9 cellular contexts compared by ENCODE assay signal in genomic region chr3:112734718-112735350, GRCh38.
DNase-seq lines count a peak whose midpoint lies in the region; ATAC-seq and TF ChIP-seq lines count a peak whose summit lies in the region.
"Had no signal": no experiment of that assay in that cellular context is flagged by ENCODE, and none has a peak within 500 bp of the region (broad histone marks: within the 10 kb centered on the region; RNA-seq: fewer than 3 reads in every experiment).

No MANE protein-coding gene starts in this region.

- no peaks in the 10 kb centered on the region for H3K9me3 ChIP-seq in SU-DHL-6 (ENCODE audit: insufficient read depth, low read length)

- H3K4me1 Mint-ChIP-seq in activated naive CD8-positive, alpha-beta T cell treated with anti-CD3 and anti-CD28 coated beads for 36 hours: peaks cover 27% of the 10 kb centered on the region

- no peaks in the 10 kb centered on the region for H3K27me3 ChIP-seq in SU-DHL-6 (ENCODE audit: low read length)

- no peaks in the 10 kb centered on the region for H3K36me3 Mint-ChIP-seq in activated naive CD8-positive, alpha-beta T cell treated with anti-CD3 and anti-CD28 coated beads for 36 hours

- in situ Hi-C loops in GM13977 (cut with MboI; ENCODE audit: low pct_unique_long_range_greater_than_20kb, low sequenced_read_pairs, unreplicated experiment): loop anchor here (10.0 kb wide), 2 partner anchors 90 to 240 kb away; partner anchors contain the start of genes CCDC80 and CD200R1

- no peak overlapping the region for H3K4me3 Mint-ChIP-seq in activated naive CD8-positive, alpha-beta T cell treated with anti-CD3 and anti-CD28 coated beads for 36 hours

- H4K20me1 ChIP-seq in SU-DHL-6 (ENCODE audit: low read depth, low read length): no peaks in the 10 kb centered on the region

- no peak overlapping the region for H3K4me3 ChIP-seq in SU-DHL-6 (ENCODE audit: insufficient read depth, low read length, poor library complexity, severe bottlenecking)
- H3K4me3 ChIP-seq: skin epidermis had no signal

- H3K79me2 ChIP-seq in SU-DHL-6 (ENCODE audit: insufficient read depth, low read length): no peaks in the 10 kb centered on the region

- no peak overlapping the region for H3K27ac ChIP-seq in SU-DHL-6 (ENCODE audit: low read depth, low read length)
- H3K27ac ChIP-seq: skin epidermis had no signal

- peak overlapping the region; percentile 39 for H2AFZ ChIP-seq in SU-DHL-6 (ENCODE audit: low read depth, low read length, severe bottlenecking)

- H3K9me2 ChIP-seq in SU-DHL-6 (replicated peaks; ENCODE audit: insufficient read depth, low read length): no peaks in the 10 kb centered on the region

- H3K27me3 Mint-ChIP-seq in activated naive CD8-positive, alpha-beta T cell treated with anti-CD3 and anti-CD28 coated beads for 36 hours: no peaks in the 10 kb centered on the region

- H3K36me3 ChIP-seq in SU-DHL-6 (ENCODE audit: low read length): no peaks in the 10 kb centered on the region

- DNase-seq in 8988T: peak; percentile 21
- DNase-seq in GM13977 (ENCODE audit: low spot score): peak; percentile 52
- DNase-seq in MV-4-11 (lab: John Stamatoyannopoulos, UW): peak; percentile 80
- peak; percentile 46 for DNase-seq in activated naive CD8-positive, alpha-beta T cell treated with anti-CD3 and anti-CD28 coated beads for 36 hours
- peak; percentile 54 for DNase-seq in hepatic stellate cell (ENCODE audit: low spot score)
- DNase-seq in smooth muscle cell of the brain vasculature (ENCODE audit: low read depth, low spot score): peak; percentile 66

- no peaks in the 10 kb centered on the region for H3F3A ChIP-seq in SU-DHL-6 (ENCODE audit: insufficient read depth)

- H3K9ac ChIP-seq in SU-DHL-6 (ENCODE audit: low read length): no peak overlapping the region

- ATAC-seq in HG03196 (IDR thresholded peaks at IDR 0.05; ENCODE audit: unreplicated experiment): no peak

- H3K4me2 ChIP-seq in SU-DHL-6 (ENCODE audit: low read depth, low read length, poor library complexity, severe bottlenecking): peak overlapping the region; percentile 27

- no peak overlapping the region for H3K27ac Mint-ChIP-seq in activated naive CD8-positive, alpha-beta T cell treated with anti-CD3 and anti-CD28 coated beads for 36 hours

- no peaks in the 10 kb centered on the region for H3K9me3 Mint-ChIP-seq in activated naive CD8-positive, alpha-beta T cell treated with anti-CD3 and anti-CD28 coated beads for 36 hours

- TF ChIP-seq CTCF in GM13977 (IDR thresholded peaks at IDR 0.05; ENCODE audit: extremely low read depth, insufficient read depth, missing control alignments) (peak; percentile 72), SU-DHL-6 (IDR thresholded peaks at IDR 0.05; ENCODE audit: insufficient read depth, low read length, poor library complexity, severe bottlenecking) (peak; percentile 62)

Comparison
In these comparisons a context has a peak if more than half of its experiments do, and no peak if none do; other contexts are left out.
1. DNase-seq: peak in every context shown above with its lines; median percentile 80 in MV-4-11; 66 in smooth muscle cell of the brain vasculature; 54 in hepatic stellate cell; 52 in GM13977; 46 in activated naive CD8-positive, alpha-beta T cell treated with anti-CD3 and anti-CD28 coated beads for 36 hours; 21 in 8988T.